Comparison of ENCODE assay signal across 8 cellular contexts in genomic region chr12:67647547-67648305, GRCh38. TPM values are rescaled to one million over a fixed set of nuclear protein-coding genes. Genes with fewer than 3 reads are reported as not detected.
A peak's percentile ranks its signal among the peaks of the same experiment; 100 is the strongest.
DNase-seq lines count a peak whose midpoint lies in the region; ATAC-seq, FAIRE-seq and TF ChIP-seq lines count a peak whose summit lies in the region.

No MANE protein-coding gene starts in this region.

- H3K36me3 Mint-ChIP-seq in stimulated activated effector memory CD8-positive, alpha-beta T cell treated with anti-CD3 and anti-CD28 coated beads, Interleukin-12 subunit alpha, Interleukin-12 subunit beta, amount 100 ng/mL, for 72 hours = peaks cover 28% of the 10 kb centered on the region

- no peaks in the 10 kb centered on the region for H3K9me3 ChIP-seq in endothelial cell of umbilical vein (replicated peaks; ENCODE audit: control insufficient read depth, insufficient read depth, low read length)

- H3K9me1 ChIP-seq in endothelial cell of umbilical vein (replicated peaks; ENCODE audit: control insufficient read depth, extremely low read depth, insufficient read depth, low read length) = no peaks in the 10 kb centered on the region

- no peak for TF ChIP-seq POLR2A in endothelial cell of umbilical vein (IDR thresholded peaks at IDR 0.05; ENCODE audit: low read depth, low read length)

- CTCF ChIA-PET in endothelial cell of umbilical vein (lab: Charles Lee) = interaction anchor here (0.9 to 3.4 kb wide), 6 partner anchors 15 to 380 kb away, joined by 3 to 12 read pairs (median 3); no protein-coding TSS in a partner anchor

- H3K27me3 ChIP-seq in endothelial cell of umbilical vein (ENCODE audit: control insufficient read depth in 2 of 2, insufficient read depth in 2 of 2, low read length in 2 of 2) = no peaks in the 10 kb centered on the region

- H3K9me3 Mint-ChIP-seq in stimulated activated effector memory CD8-positive, alpha-beta T cell treated with anti-CD3 and anti-CD28 coated beads, Interleukin-12 subunit alpha, Interleukin-12 subunit beta, amount 100 ng/mL, for 72 hours = no peaks in the 10 kb centered on the region

- peak overlapping the region; percentile 73 for H3K4me2 ChIP-seq in endothelial cell of umbilical vein (ENCODE audit: insufficient read depth, low read length)

- POLR2A ChIA-PET in endothelial cell of umbilical vein (lab: Charles Lee) = no interaction called here

- peak in 1 of 2 donors; percentile 31 for TF ChIP-seq CTCF in endothelial cell of umbilical vein (IDR thresholded peaks at IDR 0.05; ENCODE audit: extremely low read depth in 1 of 2, insufficient read depth in 1 of 2, low read depth in 1 of 2, low read length in 2 of 2)

- peak overlapping the region; percentile 13 for H3K27ac ChIP-seq in endothelial cell of umbilical vein (ENCODE audit: insufficient read depth, low read depth, low read length)

- H3K27ac Mint-ChIP-seq in stimulated activated effector memory CD8-positive, alpha-beta T cell treated with anti-CD3 and anti-CD28 coated beads, Interleukin-12 subunit alpha, Interleukin-12 subunit beta, amount 100 ng/mL, for 72 hours = peak overlapping the region; percentile 87

- no peaks in the 10 kb centered on the region for H3K36me3 ChIP-seq in endothelial cell of umbilical vein (ENCODE audit: control insufficient read depth in 2 of 2, extremely low read depth in 1 of 2, insufficient read depth in 2 of 2, low read length in 2 of 2)

- H3K4me3 Mint-ChIP-seq in stimulated activated effector memory CD8-positive, alpha-beta T cell treated with anti-CD3 and anti-CD28 coated beads, Interleukin-12 subunit alpha, Interleukin-12 subunit beta, amount 100 ng/mL, for 72 hours = peak overlapping the region; percentile 100

- peak overlapping the region; percentile 44 to 90 (median 58) for H3K4me3 ChIP-seq in endothelial cell of umbilical vein (replicated peaks in 1 of 3; ENCODE audit: insufficient read depth in 1 of 3, low read depth in 1 of 3, low read length in 3 of 3)

- H4K20me1 ChIP-seq in endothelial cell of umbilical vein (replicated peaks; ENCODE audit: control insufficient read depth, extremely low read depth, insufficient read depth, low read length) = peaks cover 4% of the 10 kb centered on the region

- BruUV-seq in endothelial cell of umbilical vein (replicated peaks; lab: Mats Ljungman, UMichigan) = no TSS peak

- intact Hi-C loops in endothelial cell of umbilical vein (cut with micrococcal nuclease) = loop anchor here (5.0 kb wide), 1 partner anchor 205 kb away; no protein-coding TSS in a partner anchor

- ATAC-seq in HG03571 (IDR thresholded peaks at IDR 0.05; ENCODE audit: unreplicated experiment) = peak; percentile 28
- peak; percentile 4 for ATAC-seq in stimulated activated effector memory CD8-positive, alpha-beta T cell treated with anti-CD3 and anti-CD28 coated beads, Interleukin-12 subunit alpha, Interleukin-12 subunit beta, amount 100 ng/mL, for 72 hours

- peaks cover 11% of the 10 kb centered on the region for H3K4me1 ChIP-seq in endothelial cell of umbilical vein (ENCODE audit: control insufficient read depth, extremely low read depth, insufficient read depth, low read length)

- FAIRE-seq in endothelial cell of umbilical vein (lab: Jason Lieb, UNC) = peak; percentile 52

- peak overlapping the region; percentile 93 for H2AFZ ChIP-seq in endothelial cell of umbilical vein (ENCODE audit: low read depth, low read length)

- H3K4me1 Mint-ChIP-seq in stimulated activated effector memory CD8-positive, alpha-beta T cell treated with anti-CD3 and anti-CD28 coated beads, Interleukin-12 subunit alpha, Interleukin-12 subunit beta, amount 100 ng/mL, for 72 hours = peaks cover 29% of the 10 kb centered on the region

- H3K79me2 ChIP-seq in endothelial cell of umbilical vein (ENCODE audit: control insufficient read depth, insufficient read depth, low read length) = peaks cover 23% of the 10 kb centered on the region

- dilution Hi-C loops in endothelial cell of umbilical vein (cut with MboI; ENCODE audit: extremely low pct_ligation_motif_present, low sequenced_read_pairs) = no loop called here

- DNase-seq in activated T-cell treated with anti-CD3 and anti-CD28 coated beads for 1 hour (ENCODE audit: low read depth) = peak; percentile 8
- no peak for DNase-seq in activated T-cell treated with anti-CD3 and anti-CD28 coated beads for 4 hours
- DNase-seq in NCI-H748 treated with DMSO at 0.1 percent for 48 hours (lab: John Stamatoyannopoulos, UW) = peak; percentile 94
- DNase-seq in activated CD8-positive, alpha-beta memory T cell treated with anti-CD3 and anti-CD28 coated beads, Interleukin-2, amount 50 U/mL, for 4 hours = peak; percentile 41
- peak; percentile 70 for DNase-seq in endothelial cell of umbilical vein (ENCODE audit: low read depth, low spot score)
- peak; percentile 82 for DNase-seq in medulla oblongata (ENCODE audit: extremely low spot score)
- DNase-seq in stimulated activated effector memory CD8-positive, alpha-beta T cell treated with anti-CD3 and anti-CD28 coated beads, Interleukin-12 subunit alpha, Interleukin-12 subunit beta, amount 100 ng/mL, for 72 hours (ENCODE audit: low spot score in 2 of 2) = peak in 1 of 2 donors; percentile 15

- H3K9ac ChIP-seq in endothelial cell of umbilical vein (replicated peaks; ENCODE audit: extremely low read depth, insufficient read depth, low read length) = peak overlapping the region; percentile 58

TF ChIP-seq in endothelial cell of umbilical vein, 7 proteins besides CTCF, POLR2A, EP300 and RAD21:
- TF ChIP-seq FOS (IDR thresholded peaks at IDR 0.05; ENCODE audit: borderline replicate concordance, insufficient read depth, low read length) = no peak
- no peak for TF ChIP-seq MYC (IDR thresholded peaks at IDR 0.05; ENCODE audit: low read depth, low read length)
- no peak for TF ChIP-seq EZH2 (IDR thresholded peaks at IDR 0.05; ENCODE audit: borderline replicate concordance, low read depth, low read length, severe bottlenecking)
- no peak for TF ChIP-seq GATA2 (IDR thresholded peaks at IDR 0.05; ENCODE audit: insufficient read depth, insufficient read length, low read depth, low read length)
- no peak for TF ChIP-seq JUN (IDR thresholded peaks at IDR 0.05; ENCODE audit: borderline replicate concordance, insufficient read depth, insufficient read length, low read depth)
- no peak for TF ChIP-seq MAX (IDR thresholded peaks at IDR 0.05; ENCODE audit: insufficient read depth, insufficient read length)
- TF ChIP-seq POLR2AphosphoS5 (IDR thresholded peaks at IDR 0.05; ENCODE audit: insufficient read depth, low read depth, low read length) = no peak

RNA-seq across cellular contexts. Expression of gene DYRK2, which starts 0.8 kb away (rescaled TPM):
- total RNA-seq in endothelial cell of umbilical vein = 11.0 and 13.7 TPM in 2 replicates
- 4.5 and 7.3 TPM in 2 replicates for polyA plus RNA-seq in endothelial cell of umbilical vein
- polyA plus RNA-seq in endothelial cell of umbilical vein (2011; cell fraction: cytosol; rRNA removed) = 5.5 and 6.2 TPM in 2 replicates
- polyA plus RNA-seq in endothelial cell of umbilical vein (2011; cell fraction: nucleus; rRNA removed) = 4.9 and 6.1 TPM in 2 replicates
- polyA plus RNA-seq in endothelial cell of umbilical vein (2012) = 6.6 and 7.2 TPM in 2 replicates
- 12.6 and 16.9 TPM in 2 replicates for polyA minus RNA-seq in endothelial cell of umbilical vein
- 11.0 TPM for polyA minus RNA-seq in endothelial cell of umbilical vein (2011; cell fraction: cytosol; rRNA and poly(A)+ RNA removed)
- polyA minus RNA-seq in endothelial cell of umbilical vein (2011; cell fraction: nucleus; rRNA and poly(A)+ RNA removed) = 6.1 and 10.8 TPM in 2 replicates
